In genomic region chr3:159928692-159929091, GRCh38 we compare ENCODE assay signal across 13 cellular contexts. TPM values are rescaled to one million over a fixed set of nuclear protein-coding genes. Genes with fewer than 3 reads are reported as not detected.
DNase-seq lines count a peak whose midpoint lies in the region; ATAC-seq and TF ChIP-seq lines count a peak whose summit lies in the region.
"Had no signal": no experiment of that assay in that cellular context is flagged by ENCODE, and none has a peak within 500 bp of the region (broad histone marks: within the 10 kb centered on the region; RNA-seq: fewer than 3 reads in every experiment).

No MANE protein-coding gene starts in this region.

- H3K4me1 Mint-ChIP-seq in activated CD4-positive, alpha-beta T cell treated with anti-CD3 and anti-CD28 coated beads, Interleukin-2, amount 10 ng/mL, durations not matched to agents 7 days and 5 days, result peaks cover 14% of the 10 kb centered on the region
- peaks cover 9% of the 10 kb centered on the region for H3K4me1 Mint-ChIP-seq in activated CD4-positive, alpha-beta T cell treated with anti-CD3 and anti-CD28 coated beads, Interleukin-2, amount 10 ng/mL, durations not matched to agents 24 days and 14 days

- TF ChIP-seq EP300 in transverse colon (IDR thresholded peaks at IDR 0.05; ENCODE audit: low read depth), result no peak

- in situ Hi-C loops in transverse colon (cut with MboI; ENCODE audit: low pct_ligation_motif_present in 1 of 4, low pct_unique_long_range_greater_than_20kb in 1 of 4, low sequenced_read_pairs in 3 of 4), result loop anchor here in 1 of 4 donors (10.0 kb wide), 1 partner anchor 76 kb away; no protein-coding TSS in a partner anchor

- TF ChIP-seq CTCF in ascending aorta (IDR thresholded peaks at IDR 0.05) (no peak), kidney epithelial cell (IDR thresholded peaks at IDR 0.05; ENCODE audit: insufficient read depth, low read length, poor library complexity, severe bottlenecking) (no peak), transverse colon (IDR thresholded peaks at IDR 0.05) (no peak)

- H3K36me3 ChIP-seq in ascending aorta (no peaks in the 10 kb centered on the region), kidney epithelial cell (ENCODE audit: control insufficient read depth, insufficient read depth, low read length) (no peaks in the 10 kb centered on the region), transverse colon (no peaks in the 10 kb centered on the region)
- H3K36me3 ChIP-seq: prostate gland had no signal

- DNase-seq in activated CD4-positive, alpha-beta T cell treated with anti-CD3 and anti-CD28 coated beads, Interleukin-2, amount 10 ng/mL, durations not matched to agents 7 days and 5 days, result no peak
- DNase-seq in activated CD4-positive, alpha-beta T cell treated with anti-CD3 and anti-CD28 coated beads, Interleukin-2, amount 10 ng/mL, durations not matched to agents 24 days and 14 days, result no peak
- DNase-seq in ascending aorta (ENCODE audit: low spot score in 2 of 2), result peak in 1 of 2 donors; percentile 66
- peak; percentile 97 for DNase-seq in kidney epithelial cell (ENCODE audit: low read depth)
- DNase-seq in transverse colon, result no peak
- DNase-seq in NCI-H748 (lab: John Stamatoyannopoulos, UW; ENCODE audit: unreplicated experiment), result no peak
- no peak for DNase-seq in cerebellum (ENCODE audit: low spot score)
- DNase-seq: activated T-cell treated with anti-CD3 and anti-CD28 coated beads, Interleukin-2, amount 50 U/mL, for 72 hours; foreskin melanocyte had no signal

- POLR2A ChIA-PET in activated CD4-positive, alpha-beta T cell treated with anti-CD3 and anti-CD28 coated beads, Interleukin-2, amount 10 ng/mL, durations not matched to agents 7 days and 5 days (lab: Charles Lee), result no interaction called here

- intact Hi-C loops in activated CD4-positive, alpha-beta T cell treated with anti-CD3 and anti-CD28 coated beads, Interleukin-2, amount 10 ng/mL, durations not matched to agents 24 days and 14 days (cut with micrococcal nuclease), result no loop called here
- intact Hi-C loops in ascending aorta (cut with DNase I) (no loop called here), transverse colon (cut with DNase I; ENCODE audit: low total_unique reads) (no loop called here)

- 73 to 86% methylated on average over 4 to 6 of the region's 6 CpGs for WGBS in transverse colon (ENCODE audit: low coverage in 1 of 2), 2 donors

- H3K9me3 Mint-ChIP-seq in activated CD4-positive, alpha-beta T cell treated with anti-CD3 and anti-CD28 coated beads, Interleukin-2, amount 10 ng/mL, durations not matched to agents 7 days and 5 days, result peaks cover 10% of the 10 kb centered on the region
- H3K9me3 Mint-ChIP-seq in activated CD4-positive, alpha-beta T cell treated with anti-CD3 and anti-CD28 coated beads, Interleukin-2, amount 10 ng/mL, durations not matched to agents 24 days and 14 days, result peaks cover 22% of the 10 kb centered on the region

- H3K9me3 ChIP-seq in ascending aorta, result no peaks in the 10 kb centered on the region
- H3K9me3 ChIP-seq in transverse colon, result peaks cover 2 to 4% of the 10 kb centered on the region in 2 donors
- H3K9me3 ChIP-seq: prostate gland had no signal

- peaks cover 3% of the 10 kb centered on the region for H3K36me3 Mint-ChIP-seq in activated CD4-positive, alpha-beta T cell treated with anti-CD3 and anti-CD28 coated beads, Interleukin-2, amount 10 ng/mL, durations not matched to agents 7 days and 5 days (ENCODE audit: low read depth)
- no peaks in the 10 kb centered on the region for H3K36me3 Mint-ChIP-seq in activated CD4-positive, alpha-beta T cell treated with anti-CD3 and anti-CD28 coated beads, Interleukin-2, amount 10 ng/mL, durations not matched to agents 24 days and 14 days (ENCODE audit: low read depth)
- H3K36me3 Mint-ChIP-seq: stimulated activated memory B cell treated with anti-CD40 and anti-IgM and Interleukin-4, amounts not matched to agents 10 μg/mL and 1 μg/mL and 100 μg/mL, for 72 hours had no signal

- H3K4me1 ChIP-seq in ascending aorta, result peaks cover 0 to 6% of the 10 kb centered on the region in 2 donors
- peaks cover 0 to 21% (median 3%) of the 10 kb centered on the region in 4 donors for H3K4me1 ChIP-seq in transverse colon
- H3K4me1 ChIP-seq: prostate gland had no signal

- H3K27me3 ChIP-seq in ascending aorta (no peaks in the 10 kb centered on the region), kidney epithelial cell (ENCODE audit: control insufficient read depth, insufficient read depth, low read length) (no peaks in the 10 kb centered on the region), transverse colon (no peaks in the 10 kb centered on the region)

- H3K27me3 Mint-ChIP-seq in activated CD4-positive, alpha-beta T cell treated with anti-CD3 and anti-CD28 coated beads, Interleukin-2, amount 10 ng/mL, durations not matched to agents 7 days and 5 days, result peaks cover 2% of the 10 kb centered on the region
- no peaks in the 10 kb centered on the region for H3K27me3 Mint-ChIP-seq in activated CD4-positive, alpha-beta T cell treated with anti-CD3 and anti-CD28 coated beads, Interleukin-2, amount 10 ng/mL, durations not matched to agents 24 days and 14 days
- H3K27me3 Mint-ChIP-seq: stimulated activated memory B cell treated with anti-CD40 and anti-IgM and Interleukin-4, amounts not matched to agents 10 μg/mL and 1 μg/mL and 100 μg/mL, for 72 hours had no signal

- CTCF ChIA-PET in activated CD4-positive, alpha-beta T cell treated with anti-CD3 and anti-CD28 coated beads, Interleukin-2, amount 10 ng/mL, durations not matched to agents 7 days and 5 days (lab: Charles Lee), result interaction anchor here (0.5 to 1.3 kb wide), 2 partner anchors 82 to 487 kb away, joined by 3 read pairs; no protein-coding TSS in a partner anchor

- H3K4me3 Mint-ChIP-seq in activated CD4-positive, alpha-beta T cell treated with anti-CD3 and anti-CD28 coated beads, Interleukin-2, amount 10 ng/mL, durations not matched to agents 7 days and 5 days, result no peak overlapping the region
- H3K4me3 Mint-ChIP-seq in activated CD4-positive, alpha-beta T cell treated with anti-CD3 and anti-CD28 coated beads, Interleukin-2, amount 10 ng/mL, durations not matched to agents 24 days and 14 days, result no peak overlapping the region
- H3K4me3 Mint-ChIP-seq: activated T-cell treated with anti-CD3 and anti-CD28 coated beads, Interleukin-2, amount 50 U/mL, for 72 hours; stimulated activated memory B cell treated with anti-CD40 and anti-IgM and Interleukin-4, amounts not matched to agents 10 μg/mL and 1 μg/mL and 100 μg/mL, for 72 hours had no signal

- ATAC-seq in GM19324 (IDR thresholded peaks at IDR 0.05; ENCODE audit: low FRiP score, unreplicated experiment), result no peak

- no peak for TF ChIP-seq POLR2A in transverse colon (IDR thresholded peaks at IDR 0.05)

- H3K27ac ChIP-seq in ascending aorta, result peak overlapping the region; percentile 23 to 65
- H3K27ac ChIP-seq in transverse colon, result peak overlapping the region in 3 of 4 donors; percentile 4 to 56 (median 39)
- H3K27ac ChIP-seq: prostate gland had no signal

- no peak overlapping the region for H3K4me3 ChIP-seq in ascending aorta
- H3K4me3 ChIP-seq in kidney epithelial cell (ENCODE audit: low read depth, low read length), result no peak overlapping the region
- no peak overlapping the region for H3K4me3 ChIP-seq in transverse colon
- H3K4me3 ChIP-seq: prostate gland had no signal

- H3K27ac Mint-ChIP-seq in activated CD4-positive, alpha-beta T cell treated with anti-CD3 and anti-CD28 coated beads, Interleukin-2, amount 10 ng/mL, durations not matched to agents 7 days and 5 days, result peak overlapping the region; percentile 32
- no peak overlapping the region for H3K27ac Mint-ChIP-seq in activated CD4-positive, alpha-beta T cell treated with anti-CD3 and anti-CD28 coated beads, Interleukin-2, amount 10 ng/mL, durations not matched to agents 24 days and 14 days
- H3K27ac Mint-ChIP-seq: activated T-cell treated with anti-CD3 and anti-CD28 coated beads, Interleukin-2, amount 50 U/mL, for 72 hours; stimulated activated memory B cell treated with anti-CD40 and anti-IgM and Interleukin-4, amounts not matched to agents 10 μg/mL and 1 μg/mL and 100 μg/mL, for 72 hours had no signal

RNA-seq across cellular contexts. Expression of gene IL12A, which starts 59.9 kb away (rescaled TPM):
- under 1 TPM in 1 of 2 experiments, not detected in 1; 0.17 TPM for total RNA-seq in activated CD4-positive, alpha-beta T cell treated with anti-CD3 and anti-CD28 coated beads, Interleukin-2, amount 10 ng/mL, durations not matched to agents 7 days and 5 days
- 0.21 and 0.59 TPM in 2 replicates for total RNA-seq in activated CD4-positive, alpha-beta T cell treated with anti-CD3 and anti-CD28 coated beads, Interleukin-2, amount 10 ng/mL, durations not matched to agents 24 days and 14 days
- total RNA-seq in ascending aorta (not detected), kidney epithelial cell (0.75 and 2.3 TPM in 2 replicates), transverse colon (1 to 10 TPM in 2 of 4 donors, not detected in 2; 3.4 to 6.4 TPM), cerebellum (1.1 TPM)
- total RNA-seq: A673; activated T-cell treated with anti-CD3 and anti-CD28 coated beads, Interleukin-2, amount 50 U/mL, for 72 hours had no signal
